17 cellular contexts compared by ENCODE assay signal in the genomic region with DNA sequence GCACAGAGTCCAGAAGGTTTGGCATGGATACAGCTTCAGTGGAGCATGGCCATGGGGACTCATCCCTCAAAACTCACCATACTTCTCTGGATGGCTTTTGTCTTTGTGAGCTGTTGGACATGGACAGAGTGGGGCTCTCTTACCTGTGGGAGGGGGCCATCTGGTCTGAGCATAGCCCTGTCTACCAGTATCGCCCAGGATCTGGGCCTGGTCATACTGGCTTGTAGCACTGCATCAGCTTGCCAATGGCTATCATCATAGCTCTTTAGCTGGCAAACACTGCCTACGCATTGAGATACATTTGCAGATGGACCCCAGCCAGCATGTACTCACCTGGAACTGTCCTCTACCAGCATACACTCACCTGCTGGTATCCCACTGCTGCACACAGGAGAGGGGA.
"Had no signal": no experiment of that assay in that cellular context is flagged by ENCODE, and none has a peak within 500 bp of the region (broad histone marks: within the 10 kb centered on the region; RNA-seq: fewer than 3 reads in every experiment).

No MANE protein-coding gene starts in this region.

- ATAC-seq: foreskin keratinocyte, gastroesophageal sphincter, heart right ventricle, left cardiac atrium, left lung, left ventricle myocardium superior, mucosa of descending colon had no signal

- H3K36me3 ChIP-seq: colonic mucosa, esophagus muscularis mucosa, gastroesophageal sphincter, heart right ventricle, left lung, lower lobe of right lung had no signal

- H3K27me3 ChIP-seq: colonic mucosa, dorsolateral prefrontal cortex, esophagus muscularis mucosa, foreskin keratinocyte, gastroesophageal sphincter, heart right ventricle, left lung had no signal

- H3K4me1 ChIP-seq: colonic mucosa, esophagus muscularis mucosa, foreskin keratinocyte, gastroesophageal sphincter, heart right ventricle, left lung, lower lobe of right lung had no signal

- H3K4me3 ChIP-seq: colonic mucosa, dorsolateral prefrontal cortex, esophagus muscularis mucosa, gastroesophageal sphincter, heart right ventricle, left lung, lower lobe of right lung, mucosa of descending colon had no signal

- H3K9me3 ChIP-seq: colonic mucosa, mucosa of descending colon had no signal

- H3K27ac Mint-ChIP-seq: mesothelial cell of epicardium had no signal

- DNase-seq: colonic mucosa; dermis blood vessel endothelial cell; dorsolateral prefrontal cortex; effector CD4-positive, alpha-beta T cell; effector memory CD4-positive, alpha-beta T cell; foreskin keratinocyte; heart right ventricle; hippocampal formation; lower lobe of right lung; mesenchymal stem cell; mucosa of descending colon had no signal

- H3K4me3 Mint-ChIP-seq: mesothelial cell of epicardium had no signal

- H3K27ac ChIP-seq: colonic mucosa, dorsolateral prefrontal cortex, esophagus muscularis mucosa, foreskin keratinocyte, gastroesophageal sphincter, heart right ventricle, left lung, lower lobe of right lung had no signal
